ENCODE assay signal across 13 cellular contexts in genomic region chr4:154492288-154492687, GRCh38. TPM values are rescaled to one million over a fixed set of nuclear protein-coding genes. Genes with fewer than 3 reads are reported as not detected.
DNase-seq lines count a peak whose midpoint lies in the region; ATAC-seq lines count a peak whose summit lies in the region.
"Had no signal": no experiment of that assay in that cellular context is flagged by ENCODE, and none has a peak within 500 bp of the region (broad histone marks: within the 10 kb centered on the region; RNA-seq: fewer than 3 reads in every experiment).

No MANE protein-coding gene starts in this region.

- no peak overlapping the region for H3K27ac Mint-ChIP-seq in activated CD4-positive, alpha-beta memory T cell treated with anti-CD3 and anti-CD28 coated beads for 36 hours
- no peak overlapping the region for H3K27ac Mint-ChIP-seq in activated CD4-positive, alpha-beta memory T cell treated with anti-CD3 and anti-CD28 coated beads, Interleukin-2, amount 10 ng/mL, durations not matched to agents 7 days and 5 days
- peak overlapping the region; percentile 5 for H3K27ac Mint-ChIP-seq in stimulated activated naive B cell treated with anti-CD40 and anti-IgM and Interleukin-4, amounts not matched to agents 10 μg/mL and 1 μg/mL and 100 μg/mL, for 72 hours

- no peaks in the 10 kb centered on the region for H3K4me1 ChIP-seq in iPS-18a (ENCODE audit: control insufficient read depth, low read depth, low read length)

- no peak overlapping the region for H3K9ac ChIP-seq in SK-N-MC (ENCODE audit: insufficient read length)
- H3K9ac ChIP-seq in iPS-18a (ENCODE audit: low read length), result peak overlapping the region; percentile 9

- H3K36me3 ChIP-seq in SK-N-MC (ENCODE audit: insufficient read depth, low read length) (no peaks in the 10 kb centered on the region), iPS-18a (ENCODE audit: control insufficient read depth, low read depth, low read length) (no peaks in the 10 kb centered on the region)

- no peak for DNase-seq in activated CD4-positive, alpha-beta memory T cell treated with anti-CD3 and anti-CD28 coated beads for 36 hours
- no peak for DNase-seq in activated CD4-positive, alpha-beta memory T cell treated with anti-CD3 and anti-CD28 coated beads, Interleukin-2, amount 10 ng/mL, durations not matched to agents 7 days and 5 days
- DNase-seq in SK-N-MC (ENCODE audit: low read depth, low spot score), result no peak
- DNase-seq in stimulated activated naive B cell treated with anti-CD40 and anti-IgM and Interleukin-4, amounts not matched to agents 10 μg/mL and 1 μg/mL and 100 μg/mL, for 72 hours, result no peak
- no peak for DNase-seq in EL
- no peak for DNase-seq in central memory CD4-positive, alpha-beta T cell
- DNase-seq: activated CD8-positive, alpha-beta memory T cell treated with anti-CD3 and anti-CD28 coated beads for 24 hours; effector CD4-positive, alpha-beta T cell; left cardiac atrium; OCI-M1 had no signal

- H3K4me3 ChIP-seq in SK-N-MC (peak overlapping the region; percentile 84), iPS-18a (ENCODE audit: low read length) (peak overlapping the region; percentile 80)

- H3K27ac ChIP-seq in SK-N-MC (no peak overlapping the region), iPS-18a (ENCODE audit: low read length) (no peak overlapping the region)

- intact Hi-C loops in activated CD4-positive, alpha-beta memory T cell treated with anti-CD3 and anti-CD28 coated beads for 36 hours (cut with micrococcal nuclease), result no loop called here

- no peaks in the 10 kb centered on the region for H3K36me3 Mint-ChIP-seq in activated CD4-positive, alpha-beta memory T cell treated with anti-CD3 and anti-CD28 coated beads for 36 hours
- H3K36me3 Mint-ChIP-seq in activated CD4-positive, alpha-beta memory T cell treated with anti-CD3 and anti-CD28 coated beads, Interleukin-2, amount 10 ng/mL, durations not matched to agents 7 days and 5 days (ENCODE audit: low read depth), result no peaks in the 10 kb centered on the region
- H3K36me3 Mint-ChIP-seq in stimulated activated naive B cell treated with anti-CD40 and anti-IgM and Interleukin-4, amounts not matched to agents 10 μg/mL and 1 μg/mL and 100 μg/mL, for 72 hours, result peaks cover 0 to 3% of the 10 kb centered on the region in 2 donors

- no peaks in the 10 kb centered on the region for H3K9me3 Mint-ChIP-seq in activated CD4-positive, alpha-beta memory T cell treated with anti-CD3 and anti-CD28 coated beads for 36 hours
- no peaks in the 10 kb centered on the region for H3K9me3 Mint-ChIP-seq in activated CD4-positive, alpha-beta memory T cell treated with anti-CD3 and anti-CD28 coated beads, Interleukin-2, amount 10 ng/mL, durations not matched to agents 7 days and 5 days
- no peaks in the 10 kb centered on the region for H3K9me3 Mint-ChIP-seq in stimulated activated naive B cell treated with anti-CD40 and anti-IgM and Interleukin-4, amounts not matched to agents 10 μg/mL and 1 μg/mL and 100 μg/mL, for 72 hours

- peaks cover 17% of the 10 kb centered on the region for H3K4me1 Mint-ChIP-seq in activated CD4-positive, alpha-beta memory T cell treated with anti-CD3 and anti-CD28 coated beads for 36 hours (ENCODE audit: low read depth)
- peaks cover 15% of the 10 kb centered on the region for H3K4me1 Mint-ChIP-seq in activated CD4-positive, alpha-beta memory T cell treated with anti-CD3 and anti-CD28 coated beads, Interleukin-2, amount 10 ng/mL, durations not matched to agents 7 days and 5 days
- peaks cover 13 to 27% of the 10 kb centered on the region in 2 donors for H3K4me1 Mint-ChIP-seq in stimulated activated naive B cell treated with anti-CD40 and anti-IgM and Interleukin-4, amounts not matched to agents 10 μg/mL and 1 μg/mL and 100 μg/mL, for 72 hours

- H3K27me3 Mint-ChIP-seq in activated CD4-positive, alpha-beta memory T cell treated with anti-CD3 and anti-CD28 coated beads for 36 hours, result peaks cover 50% of the 10 kb centered on the region
- peaks cover 65% of the 10 kb centered on the region for H3K27me3 Mint-ChIP-seq in activated CD4-positive, alpha-beta memory T cell treated with anti-CD3 and anti-CD28 coated beads, Interleukin-2, amount 10 ng/mL, durations not matched to agents 7 days and 5 days
- peaks cover 67 to 83% of the 10 kb centered on the region in 2 donors for H3K27me3 Mint-ChIP-seq in stimulated activated naive B cell treated with anti-CD40 and anti-IgM and Interleukin-4, amounts not matched to agents 10 μg/mL and 1 μg/mL and 100 μg/mL, for 72 hours

- CTCF ChIA-PET in activated CD4-positive, alpha-beta memory T cell treated with anti-CD3 and anti-CD28 coated beads for 36 hours (lab: Charles Lee), result no interaction called here
- CTCF ChIA-PET in activated CD4-positive, alpha-beta memory T cell treated with anti-CD3 and anti-CD28 coated beads, Interleukin-2, amount 10 ng/mL, durations not matched to agents 7 days and 5 days (lab: Charles Lee), result interaction anchor here (1.2 kb wide), 1 partner anchor 11 kb away, joined by 4 read pairs; no protein-coding TSS in a partner anchor

- peak overlapping the region; percentile 37 for H3K4me3 Mint-ChIP-seq in activated CD4-positive, alpha-beta memory T cell treated with anti-CD3 and anti-CD28 coated beads for 36 hours
- H3K4me3 Mint-ChIP-seq in activated CD4-positive, alpha-beta memory T cell treated with anti-CD3 and anti-CD28 coated beads, Interleukin-2, amount 10 ng/mL, durations not matched to agents 7 days and 5 days, result no peak overlapping the region
- peak overlapping the region; percentile 85 to 87 for H3K4me3 Mint-ChIP-seq in stimulated activated naive B cell treated with anti-CD40 and anti-IgM and Interleukin-4, amounts not matched to agents 10 μg/mL and 1 μg/mL and 100 μg/mL, for 72 hours

- H3K9me3 ChIP-seq in SK-N-MC (ENCODE audit: low read depth, low read length) (no peaks in the 10 kb centered on the region), iPS-18a (ENCODE audit: control insufficient read depth, low read depth, low read length) (no peaks in the 10 kb centered on the region)

- H3K27me3 ChIP-seq in iPS-18a (ENCODE audit: control insufficient read depth, insufficient read depth, low read length), result peaks cover 57% of the 10 kb centered on the region

- ATAC-seq in stimulated activated naive B cell treated with anti-CD40 and anti-IgM and Interleukin-4, amounts not matched to agents 10 μg/mL and 1 μg/mL and 100 μg/mL, for 72 hours (replicated peaks), result peak in 1 of 2 donors; percentile 5
- ATAC-seq in HG03521 (IDR thresholded peaks at IDR 0.05; ENCODE audit: unreplicated experiment), result no peak

- POLR2A ChIA-PET in activated CD4-positive, alpha-beta memory T cell treated with anti-CD3 and anti-CD28 coated beads for 36 hours (lab: Charles Lee), result no interaction called here
- POLR2A ChIA-PET in activated CD4-positive, alpha-beta memory T cell treated with anti-CD3 and anti-CD28 coated beads, Interleukin-2, amount 10 ng/mL, durations not matched to agents 7 days and 5 days (lab: Charles Lee), result no interaction called here

RNA-seq across cellular contexts. Expression of gene DCHS2, which starts 0.7 kb away (rescaled TPM):
- total RNA-seq in activated CD4-positive, alpha-beta memory T cell treated with anti-CD3 and anti-CD28 coated beads for 36 hours, result not detected
- total RNA-seq in activated CD4-positive, alpha-beta memory T cell treated with anti-CD3 and anti-CD28 coated beads, Interleukin-2, amount 10 ng/mL, durations not matched to agents 7 days and 5 days, result not detected
- total RNA-seq: LHCN-M2 had no signal

RNA-seq across cellular contexts. Expression of gene PLRG1, which starts 57.9 kb away (rescaled TPM):
- 100 to 1,000 TPM in 1 of 2 experiments, 10 to 100 TPM in 1; 99.3 to 103 TPM for total RNA-seq in activated CD4-positive, alpha-beta memory T cell treated with anti-CD3 and anti-CD28 coated beads for 36 hours
- 10 to 100 TPM; 77.5 to 79.5 TPM for total RNA-seq in activated CD4-positive, alpha-beta memory T cell treated with anti-CD3 and anti-CD28 coated beads, Interleukin-2, amount 10 ng/mL, durations not matched to agents 7 days and 5 days
